13 cellular contexts compared by ENCODE assay signal in the genomic region with DNA sequence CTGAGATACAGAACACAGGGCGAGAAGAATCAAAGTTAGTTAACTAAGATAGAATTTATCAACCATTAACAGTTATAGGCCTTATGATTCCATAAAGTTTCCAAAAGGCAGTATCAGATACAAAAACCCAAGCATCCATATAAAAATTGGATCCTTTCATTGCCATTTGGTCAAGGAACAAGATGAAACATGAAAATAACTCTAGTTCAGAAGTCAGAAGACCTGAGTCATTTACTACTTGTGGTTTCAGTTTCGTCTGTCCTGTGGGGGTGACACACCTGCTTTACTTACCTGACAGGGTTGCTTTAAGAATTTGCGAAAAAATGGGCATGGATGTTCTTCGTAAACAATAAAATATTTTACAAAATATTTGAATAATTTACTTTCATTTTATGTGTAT.
DNase-seq lines count a peak whose midpoint lies in the region; ATAC-seq and TF ChIP-seq lines count a peak whose summit lies in the region.
"Had no signal": no experiment of that assay in that cellular context is flagged by ENCODE, and none has a peak within 500 bp of the region (broad histone marks: within the 10 kb centered on the region; RNA-seq: fewer than 3 reads in every experiment).

No MANE protein-coding gene starts in this region.

- no peaks in the 10 kb centered on the region for H3K9me3 ChIP-seq in CD8-positive, alpha-beta memory T cell (ENCODE audit: low read length)
- H3K9me3 ChIP-seq: right lobe of liver, upper lobe of right lung had no signal

- H3K4me3 ChIP-seq in GM06990 (replicated peaks; ENCODE audit: low read depth, low read length) = no peak overlapping the region
- H3K4me3 ChIP-seq in CD8-positive, alpha-beta memory T cell (ENCODE audit: low read length) = no peak overlapping the region
- H3K4me3 ChIP-seq: right lobe of liver, upper lobe of right lung had no signal

- CTCF ChIA-PET in CD8-positive, alpha-beta memory T cell (lab: Charles Lee) = no interaction called here

- no peaks in the 10 kb centered on the region for H3K36me3 Mint-ChIP-seq in CD8-positive, alpha-beta memory T cell
- no peaks in the 10 kb centered on the region for H3K36me3 Mint-ChIP-seq in HFFc6 (ENCODE audit: low read depth)

- H3K27me3 Mint-ChIP-seq in CD8-positive, alpha-beta memory T cell = peaks cover 2 to 3% of the 10 kb centered on the region in 2 donors
- no peaks in the 10 kb centered on the region for H3K27me3 Mint-ChIP-seq in HFFc6 (ENCODE audit: insufficient read depth)

- peaks cover 0 to 17% (median 3%) of the 10 kb centered on the region in 5 donors for H3K9me3 Mint-ChIP-seq in CD8-positive, alpha-beta memory T cell
- H3K9me3 Mint-ChIP-seq in HFFc6 = no peaks in the 10 kb centered on the region

- H3K4me3 Mint-ChIP-seq in CD8-positive, alpha-beta memory T cell = no peak overlapping the region
- H3K4me3 Mint-ChIP-seq in HFFc6 = no peak overlapping the region

- TF ChIP-seq CTCF in GM06990 (IDR thresholded peaks at IDR 0.05; ENCODE audit: insufficient read depth, low read length, poor library complexity, severe bottlenecking) = no peak
- TF ChIP-seq CTCF in HFFc6 (IDR thresholded peaks at IDR 0.05) = no peak

- DNase-seq in GM06990 (ENCODE audit: extremely low read depth, insufficient read length) (peak; percentile 26), dedifferentiated amniotic fluid mesenchymal stem cell (ENCODE audit: extremely low spot score) (no peak), COLO829 (ENCODE audit: low spot score) (no peak), HFFc6 (no peak)
- DNase-seq in CD8-positive, alpha-beta memory T cell = no peak
- DNase-seq: 8988T, activated T-cell treated with anti-CD3 and anti-CD28 coated beads for 4 hours, right lobe of liver, upper lobe of right lung had no signal

- no peaks in the 10 kb centered on the region for H3K36me3 ChIP-seq in GM06990 (ENCODE audit: control insufficient read depth, insufficient read depth, low read length)
- no peaks in the 10 kb centered on the region for H3K36me3 ChIP-seq in CD8-positive, alpha-beta memory T cell (ENCODE audit: insufficient read depth, low read length)
- H3K36me3 ChIP-seq: right lobe of liver, upper lobe of right lung had no signal

- POLR2A ChIA-PET in CD8-positive, alpha-beta memory T cell (lab: Charles Lee) = no interaction called here

- no peak overlapping the region for H3K27ac Mint-ChIP-seq in CD8-positive, alpha-beta memory T cell
- no peak overlapping the region for H3K27ac Mint-ChIP-seq in HFFc6

- no peaks in the 10 kb centered on the region for H3K27me3 ChIP-seq in GM06990 (replicated peaks; ENCODE audit: control insufficient read depth, insufficient read depth, low read length)
- no peaks in the 10 kb centered on the region for H3K27me3 ChIP-seq in CD8-positive, alpha-beta memory T cell (ENCODE audit: insufficient read depth, low read length, poor library complexity, severe bottlenecking)
- H3K27me3 ChIP-seq: right lobe of liver, upper lobe of right lung had no signal

- H3K27ac ChIP-seq in CD8-positive, alpha-beta memory T cell (ENCODE audit: low read depth, low read length) = no peak overlapping the region
- H3K27ac ChIP-seq: right lobe of liver, upper lobe of right lung had no signal

- no peaks in the 10 kb centered on the region for H3K4me1 ChIP-seq in CD8-positive, alpha-beta memory T cell (ENCODE audit: insufficient read depth, low read length)
- H3K4me1 ChIP-seq: right lobe of liver, upper lobe of right lung had no signal

- peak; percentile 89 for ATAC-seq in GM19395 (IDR thresholded peaks at IDR 0.05; ENCODE audit: unreplicated experiment)
- ATAC-seq in HG02642 (IDR thresholded peaks at IDR 0.05; ENCODE audit: poor library complexity, unreplicated experiment) = peak; percentile 72
- ATAC-seq in HG03432 (IDR thresholded peaks at IDR 0.05; ENCODE audit: unreplicated experiment) = peak; percentile 63
- ATAC-seq: HepG2, right lobe of liver, upper lobe of right lung had no signal

- peaks cover 0 to 4% (median 0%) of the 10 kb centered on the region in 3 donors for H3K4me1 Mint-ChIP-seq in CD8-positive, alpha-beta memory T cell
- peaks cover 7% of the 10 kb centered on the region; the same call in 1 of the 2 replicates for H3K4me1 Mint-ChIP-seq in HFFc6 (ENCODE audit: low read depth)
